Comparison of ENCODE assay signal across 15 cellular contexts in the genomic region with DNA sequence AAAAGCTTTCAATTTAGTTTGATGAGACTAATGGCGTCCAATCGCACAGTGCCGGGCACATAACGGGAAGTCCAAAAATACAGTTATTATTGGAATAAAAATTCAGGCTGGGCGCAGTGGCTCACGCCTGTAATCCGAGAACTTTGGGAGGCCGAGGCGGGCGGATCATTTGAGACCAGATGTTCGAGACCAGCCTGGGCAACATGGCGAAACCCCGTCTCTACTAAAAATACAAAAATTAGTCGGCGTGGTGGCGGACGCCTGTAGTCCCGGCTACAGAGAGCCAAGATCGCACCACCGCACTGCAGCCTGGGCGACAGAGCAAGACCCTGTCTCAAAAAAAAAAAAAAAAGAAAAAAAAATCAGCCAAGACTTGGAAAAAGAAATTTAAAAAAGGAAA. TPM values are rescaled to one million over a fixed set of nuclear protein-coding genes. Genes with fewer than 3 reads are reported as not detected.
DNase-seq lines count a peak whose midpoint lies in the region; ATAC-seq and TF ChIP-seq lines count a peak whose summit lies in the region.
"Had no signal": no experiment of that assay in that cellular context is flagged by ENCODE, and none has a peak within 500 bp of the region (broad histone marks: within the 10 kb centered on the region; RNA-seq: fewer than 3 reads in every experiment).

No MANE protein-coding gene starts in this region.

- no peak for ATAC-seq in activated T-helper 17 cell treated with anti-CD3 and anti-CD28 coated beads, Interleukin-2, amount 50 U/mL, for 72 hours (replicated peaks)
- no peak for ATAC-seq in memory B cell (ENCODE audit: low read depth)

- BruUV-seq in MCF 10A (replicated peaks; lab: Mats Ljungman, UMichigan) (no TSS peak), mammary epithelial cell (replicated peaks; lab: Mats Ljungman, UMichigan) (no TSS peak)

- dilution Hi-C loops in mammary epithelial cell (cut with HindIII; ENCODE audit: low sequenced_read_pairs), result no loop called here

- H3K4me1 Mint-ChIP-seq in MCF 10A (ENCODE audit: insufficient read depth, unreplicated experiment), result peaks cover 10% of the 10 kb centered on the region
- peaks cover 14% of the 10 kb centered on the region for H3K4me1 Mint-ChIP-seq in activated T-helper 17 cell treated with anti-CD3 and anti-CD28 coated beads, Interleukin-2, amount 50 U/mL, for 72 hours
- H3K4me1 Mint-ChIP-seq in memory B cell, result peaks cover 18% of the 10 kb centered on the region

- H3K4me3 Mint-ChIP-seq in MCF 10A (ENCODE audit: unreplicated experiment), result peak overlapping the region; percentile 72
- H3K4me3 Mint-ChIP-seq in activated T-helper 17 cell treated with anti-CD3 and anti-CD28 coated beads, Interleukin-2, amount 50 U/mL, for 72 hours, result peak overlapping the region; percentile 50
- H3K4me3 Mint-ChIP-seq in memory B cell, result peak overlapping the region; percentile 88

- 98% methylated on average over 19 of the region's 21 CpGs for WGBS in mammary epithelial cell (ENCODE audit: low coverage, missing lambda C conversion rate)
- WGBS in testis, 2 donors, result 40 to 78% methylated on average over 21 of the region's 21 CpGs

- H3K27me3 ChIP-seq in mammary epithelial cell (ENCODE audit: insufficient read depth, low read length), result no peaks in the 10 kb centered on the region
- no peaks in the 10 kb centered on the region for H3K27me3 ChIP-seq in testis

- H3K4me2 ChIP-seq in mammary epithelial cell (ENCODE audit: insufficient read depth, low read depth, low read length), result no peak overlapping the region

- no peaks in the 10 kb centered on the region for H4K20me1 ChIP-seq in mammary epithelial cell (ENCODE audit: insufficient read depth, low read length)

- intact Hi-C loops in MCF 10A (cut with micrococcal nuclease) (no loop called here), mammary epithelial cell (cut with micrococcal nuclease) (no loop called here), testis (cut with DNase I; ENCODE audit: low total_unique reads) (no loop called here)

- in situ Hi-C loops in mammary epithelial cell (cut with MboI; ENCODE audit: low sequenced_read_pairs in 2 of 2), result no loop called here

- H3K4me3 ChIP-seq in mammary epithelial cell (replicated peaks in 1 of 3; ENCODE audit: insufficient read depth in 1 of 3, low read depth in 2 of 3, low read length in 3 of 3) (no peak overlapping the region), testis (peak overlapping the region; percentile 65 to 77)
- H3K4me3 ChIP-seq: HAP-1 had no signal

- TF ChIP-seq CTCF in MCF 10A (IDR thresholded peaks at IDR 0.05; ENCODE audit: unreplicated experiment) (no peak), mammary epithelial cell (conservative IDR thresholded peaks at IDR 0.05 in 1 of 2, IDR thresholded peaks at IDR 0.05 in 1 of 2; ENCODE audit: extremely low read depth in 1 of 2, insufficient read depth in 1 of 2, low read depth in 1 of 2, low read length in 2 of 2) (no peak), testis (IDR thresholded peaks at IDR 0.05) (no peak)

- no peaks in the 10 kb centered on the region for H3K9me3 Mint-ChIP-seq in MCF 10A (ENCODE audit: unreplicated experiment)
- no peaks in the 10 kb centered on the region for H3K9me3 Mint-ChIP-seq in activated T-helper 17 cell treated with anti-CD3 and anti-CD28 coated beads, Interleukin-2, amount 50 U/mL, for 72 hours
- H3K9me3 Mint-ChIP-seq in memory B cell, result no peaks in the 10 kb centered on the region

- H3K9me3 ChIP-seq in mammary epithelial cell (replicated peaks; ENCODE audit: insufficient read depth, low read length) (no peaks in the 10 kb centered on the region), testis (no peaks in the 10 kb centered on the region)
- H3K9me3 ChIP-seq: HAP-1 had no signal

- POLR2A ChIA-PET in MCF 10A (lab: Yijun Ruan, JAX), result interaction anchor here (1.2 kb wide), 1 partner anchor 20 kb away, joined by 5 read pairs; no protein-coding TSS in a partner anchor

- H3K36me3 ChIP-seq in mammary epithelial cell (ENCODE audit: insufficient read depth, low read length) (peaks cover 10% of the 10 kb centered on the region), testis (ENCODE audit: low read depth, missing control alignments) (no peaks in the 10 kb centered on the region)

- no peak overlapping the region for H2AFZ ChIP-seq in mammary epithelial cell (ENCODE audit: low read depth, low read length)

- H3K27ac Mint-ChIP-seq in MCF 10A (ENCODE audit: low read depth, unreplicated experiment) (no peak overlapping the region), memory B cell (no peak overlapping the region)
- no peak overlapping the region for H3K27ac Mint-ChIP-seq in activated T-helper 17 cell treated with anti-CD3 and anti-CD28 coated beads, Interleukin-2, amount 50 U/mL, for 72 hours

- H3K4me1 ChIP-seq in mammary epithelial cell (ENCODE audit: insufficient read depth, low read length), result peaks cover 18% of the 10 kb centered on the region
- peaks cover 19% of the 10 kb centered on the region for H3K4me1 ChIP-seq in testis

- peaks cover 37% of the 10 kb centered on the region for H3K79me2 ChIP-seq in mammary epithelial cell (ENCODE audit: insufficient read depth, low read length)

- no peak for TF ChIP-seq POLR2A in testis (IDR thresholded peaks at IDR 0.05)

- H3K27me3 Mint-ChIP-seq in MCF 10A (ENCODE audit: insufficient read depth, unreplicated experiment) (peaks cover 8% of the 10 kb centered on the region), memory B cell (no peaks in the 10 kb centered on the region)
- no peaks in the 10 kb centered on the region for H3K27me3 Mint-ChIP-seq in activated T-helper 17 cell treated with anti-CD3 and anti-CD28 coated beads, Interleukin-2, amount 50 U/mL, for 72 hours

- DNase-seq in MCF 10A (ENCODE audit: unreplicated experiment), result no peak
- no peak for DNase-seq in mammary epithelial cell
- no peak for DNase-seq in memory B cell (ENCODE audit: low spot score in 2 of 2)
- DNase-seq in testis, result no peak
- no peak for DNase-seq in NCI-H1105 treated with DMSO at 0.1 percent for 48 hours (lab: John Stamatoyannopoulos, UW)
- no peak for DNase-seq in NCI-H2171 (lab: John Stamatoyannopoulos, UW)
- no peak for DNase-seq in NCI-H1417 (lab: John Stamatoyannopoulos, UW)
- DNase-seq: GDM1, hippocampal formation, NCI-H1092 treated with DMSO at 0.1 percent for 48 hours, NCI-H524 had no signal

- H3K36me3 Mint-ChIP-seq in MCF 10A (ENCODE audit: insufficient read depth, unreplicated experiment) (peaks cover 27% of the 10 kb centered on the region), memory B cell (peaks cover 3% of the 10 kb centered on the region)
- peaks cover 28% of the 10 kb centered on the region for H3K36me3 Mint-ChIP-seq in activated T-helper 17 cell treated with anti-CD3 and anti-CD28 coated beads, Interleukin-2, amount 50 U/mL, for 72 hours (ENCODE audit: low read depth)

- CTCF ChIA-PET in MCF 10A (lab: Yijun Ruan, JAX) (interaction anchor here (0.8 to 1.2 kb wide), 3 partner anchors 9 to 91 kb away, joined by 3 to 5 read pairs (median 4); no protein-coding TSS in a partner anchor), mammary epithelial cell (lab: Charles Lee; ENCODE audit: low non-redundant PET) (no interaction called here)

- no peak overlapping the region for H3K9ac ChIP-seq in mammary epithelial cell (ENCODE audit: insufficient read depth, low read length)

- H3K27ac ChIP-seq in mammary epithelial cell (ENCODE audit: insufficient read depth, low read depth, low read length), result no peak overlapping the region
- peak overlapping the region in 1 of 2 donors; percentile 90 for H3K27ac ChIP-seq in testis

RNA-seq across cellular contexts. Expression of a gene that starts 1.2 kb away (rescaled TPM):
- total RNA-seq in MCF 10A (2022) (79.1 and 94.5 TPM in 2 replicates), mammary epithelial cell (100 to 1,000 TPM in 1 of 2 donors, 10 to 100 TPM in 1; 53.5 to 111 TPM), testis (10 to 100 TPM; 64.2 to 74.9 TPM)
- polyA plus RNA-seq in mammary epithelial cell (80.6 TPM), testis (ENCODE audit: insufficient read depth, low read depth, low replicate concordance) (154 TPM)
- 93.5 TPM for polyA minus RNA-seq in mammary epithelial cell
- 100 to 1,000 TPM in 1 of 2 donors, 10 to 100 TPM in 1; 78.9 to 166 TPM for total RNA-seq in activated T-helper 17 cell treated with anti-CD3 and anti-CD28 coated beads, Interleukin-2, amount 50 U/mL, for 72 hours

RNA-seq across cellular contexts. Expression of a gene that starts 18.9 kb away (rescaled TPM):
- total RNA-seq in MCF 10A (2022) (26.5 and 28.1 TPM in 2 replicates), mammary epithelial cell (10 to 100 TPM; 15.2 to 25.9 TPM), testis (10 to 100 TPM; 54.1 to 69.4 TPM)
- polyA plus RNA-seq in mammary epithelial cell (16.8 TPM), testis (ENCODE audit: insufficient read depth, low read depth, low replicate concordance) (32.6 TPM)
- polyA minus RNA-seq in mammary epithelial cell, result 120 TPM
- total RNA-seq in activated T-helper 17 cell treated with anti-CD3 and anti-CD28 coated beads, Interleukin-2, amount 50 U/mL, for 72 hours, result 10 to 100 TPM; 34.8 to 43.8 TPM

RNA-seq across cellular contexts. Expression of a gene that starts 41.3 kb away (rescaled TPM):
- total RNA-seq in MCF 10A (2022) (not detected in 2 replicates), mammary epithelial cell (not detected), testis (10 to 100 TPM in 1 of 2 donors, 1 to 10 TPM in 1; 2.6 to 10.6 TPM)
- polyA plus RNA-seq in mammary epithelial cell (not detected), testis (ENCODE audit: insufficient read depth, low read depth, low replicate concordance) (2.8 TPM)
- not detected for polyA minus RNA-seq in mammary epithelial cell
- not detected for total RNA-seq in activated T-helper 17 cell treated with anti-CD3 and anti-CD28 coated beads, Interleukin-2, amount 50 U/mL, for 72 hours
- total RNA-seq: bronchial epithelial cell, lung microvascular endothelial cell had no signal

Comparison
In these comparisons a context has a peak if more than half of its experiments do, and no peak if none do; other contexts are left out.
1. H3K4me3 ChIP-seq: peak in testis (2 of 2); none in mammary epithelial cell (0 of 3).
2. Peak in every context shown above with its lines, with median percentiles within 50 percentile points of each other: H3K4me3 Mint-ChIP-seq.